15 cellular contexts compared by ENCODE assay signal in genomic region chr2:223801702-223802101, GRCh38.
"Had no signal": no experiment of that assay in that cellular context is flagged by ENCODE, and none has a peak within 500 bp of the region (broad histone marks: within the 10 kb centered on the region; RNA-seq: fewer than 3 reads in every experiment).

No MANE protein-coding gene starts in this region.

- H3K4me1 Mint-ChIP-seq: stimulated activated effector memory CD8-positive, alpha-beta T cell treated with anti-CD3 and anti-CD28 coated beads, Interleukin-12 subunit alpha, Interleukin-12 subunit beta, amount 100 ng/mL, for 72 hours had no signal

- ATAC-seq: natural killer cell treated with Interleukin-12 subunit alpha and Interleukin-12 subunit beta and Interleukin-15 and Interleukin-18, amount 100 ng/mL, for 72 hours; stimulated activated effector memory CD8-positive, alpha-beta T cell treated with anti-CD3 and anti-CD28 coated beads, Interleukin-12 subunit alpha, Interleukin-12 subunit beta, amount 100 ng/mL, for 72 hours had no signal

- H3K27ac Mint-ChIP-seq: activated naive CD8-positive, alpha-beta T cell treated with anti-CD3 and anti-CD28 coated beads for 36 hours; brain; natural killer cell treated with Interleukin-12 subunit alpha and Interleukin-12 subunit beta and Interleukin-15 and Interleukin-18, amount 100 ng/mL, for 72 hours; stimulated activated effector memory CD8-positive, alpha-beta T cell treated with anti-CD3 and anti-CD28 coated beads, Interleukin-12 subunit alpha, Interleukin-12 subunit beta, amount 100 ng/mL, for 72 hours had no signal

- FAIRE-seq: endothelial cell of umbilical vein, TTC549, urothelium cell line had no signal

- H3K4me3 Mint-ChIP-seq: activated naive CD8-positive, alpha-beta T cell treated with anti-CD3 and anti-CD28 coated beads for 36 hours; brain; natural killer cell treated with Interleukin-12 subunit alpha and Interleukin-12 subunit beta and Interleukin-15 and Interleukin-18, amount 100 ng/mL, for 72 hours; stimulated activated effector memory CD8-positive, alpha-beta T cell treated with anti-CD3 and anti-CD28 coated beads, Interleukin-12 subunit alpha, Interleukin-12 subunit beta, amount 100 ng/mL, for 72 hours had no signal

- H3K27me3 Mint-ChIP-seq: activated naive CD8-positive, alpha-beta T cell treated with anti-CD3 and anti-CD28 coated beads for 36 hours; natural killer cell treated with Interleukin-12 subunit alpha and Interleukin-12 subunit beta and Interleukin-15 and Interleukin-18, amount 100 ng/mL, for 72 hours had no signal

- H3K9me3 Mint-ChIP-seq: activated naive CD8-positive, alpha-beta T cell treated with anti-CD3 and anti-CD28 coated beads for 36 hours; brain; natural killer cell treated with Interleukin-12 subunit alpha and Interleukin-12 subunit beta and Interleukin-15 and Interleukin-18, amount 100 ng/mL, for 72 hours; stimulated activated effector memory CD8-positive, alpha-beta T cell treated with anti-CD3 and anti-CD28 coated beads, Interleukin-12 subunit alpha, Interleukin-12 subunit beta, amount 100 ng/mL, for 72 hours had no signal

- DNase-seq: activated CD4-positive, alpha-beta T cell treated with anti-CD3 and anti-CD28 coated beads, Interleukin-2, amount 50 U/mL, for 48 hours; activated CD4-positive, CD25-positive, alpha-beta regulatory T cell treated with anti-CD3 and anti-CD28 coated beads, Interleukin-2, amount 50 U/mL, for 72 hours; activated naive CD8-positive, alpha-beta T cell treated with anti-CD3 and anti-CD28 coated beads for 36 hours; activated T-cell treated with anti-CD3 and anti-CD28 coated beads, Interleukin-2, amount 50 U/mL, for 48 hours; amygdala; effector CD8-positive, alpha-beta T cell; esophagus squamous epithelium; left ventricle myocardium inferior; tibial artery had no signal

- H3K36me3 Mint-ChIP-seq: activated naive CD8-positive, alpha-beta T cell treated with anti-CD3 and anti-CD28 coated beads for 36 hours; brain; natural killer cell treated with Interleukin-12 subunit alpha and Interleukin-12 subunit beta and Interleukin-15 and Interleukin-18, amount 100 ng/mL, for 72 hours; stimulated activated effector memory CD8-positive, alpha-beta T cell treated with anti-CD3 and anti-CD28 coated beads, Interleukin-12 subunit alpha, Interleukin-12 subunit beta, amount 100 ng/mL, for 72 hours had no signal
